Comparison of ENCODE assay signal across 15 cellular contexts in genomic region chr17:17827826-17828621, GRCh38. TPM values are rescaled to one million over a fixed set of nuclear protein-coding genes. Genes with fewer than 3 reads are reported as not detected.
DNase-seq lines count a peak whose midpoint lies in the region; ATAC-seq and TF ChIP-seq lines count a peak whose summit lies in the region.
"Had no signal": no experiment of that assay in that cellular context is flagged by ENCODE, and none has a peak within 500 bp of the region (broad histone marks: within the 10 kb centered on the region; RNA-seq: fewer than 3 reads in every experiment).

No MANE protein-coding gene starts in this region.

- CTCF ChIA-PET in Panc1 (lab: Charles Lee), result no interaction called here

- H3K9me3 Mint-ChIP-seq in activated CD4-positive, alpha-beta T cell treated with anti-CD3 and anti-CD28 coated beads, Interleukin-2, amount 10 ng/mL, durations not matched to agents 24 days and 14 days, result no peaks in the 10 kb centered on the region

- H3K4me3 ChIP-seq in Panc1 (ENCODE audit: low read depth in 2 of 2, low read length in 2 of 2) (no peak overlapping the region), esophagus (ENCODE audit: low read depth in 1 of 2, low read length in 2 of 2) (no peak overlapping the region)
- H3K4me3 ChIP-seq: adrenal gland, heart right ventricle had no signal

- BruUV-seq in Panc1 (replicated peaks; lab: Mats Ljungman, UMichigan), result no TSS peak

- H3K36me3 Mint-ChIP-seq in activated CD4-positive, alpha-beta T cell treated with anti-CD3 and anti-CD28 coated beads, Interleukin-2, amount 10 ng/mL, durations not matched to agents 24 days and 14 days (ENCODE audit: low read depth), result peaks cover 26% of the 10 kb centered on the region

- intact Hi-C loops in activated CD4-positive, alpha-beta T cell treated with anti-CD3 and anti-CD28 coated beads, Interleukin-2, amount 10 ng/mL, durations not matched to agents 24 days and 14 days (cut with micrococcal nuclease), result no loop called here
- intact Hi-C loops in Panc1 (cut with micrococcal nuclease; ENCODE audit: unreplicated experiment), result loop anchor here (10.0 kb wide), 1 partner anchor 207 kb away; the partner anchor contains the start of genes ATPAF2 and GID4

- POLR2A ChIA-PET in Panc1 (lab: Charles Lee), result interaction anchor here (1.9 to 2.6 kb wide), 2 partner anchors 8 to 10 kb away, joined by 7 to 8 read pairs; no protein-coding TSS in a partner anchor

- no peak for TF ChIP-seq CTCF in Panc1 (IDR thresholded peaks at IDR 0.05)

- H3K4me3 Mint-ChIP-seq in activated CD4-positive, alpha-beta T cell treated with anti-CD3 and anti-CD28 coated beads, Interleukin-2, amount 10 ng/mL, durations not matched to agents 24 days and 14 days, result peak overlapping the region; percentile 33

- no peaks in the 10 kb centered on the region for H3K27me3 ChIP-seq in Panc1 (ENCODE audit: control insufficient read depth, insufficient read depth, low read length)
- H3K27me3 ChIP-seq in esophagus (ENCODE audit: control insufficient read depth in 1 of 2, insufficient read depth in 2 of 2, low read length in 2 of 2), result no peaks in the 10 kb centered on the region
- H3K27me3 ChIP-seq: adrenal gland, heart right ventricle had no signal

- whole genome bisulfite sequencing in esophagus, 2 donors, result 78 to 79% methylated on average over 13 of the region's 13 CpGs

- ATAC-seq in Panc1 (no peak), GM21576 (IDR thresholded peaks at IDR 0.05; ENCODE audit: unreplicated experiment) (no peak), GM18907 (IDR thresholded peaks at IDR 0.05; ENCODE audit: unreplicated experiment) (no peak)
- ATAC-seq: heart right ventricle had no signal

- peaks cover 65% of the 10 kb centered on the region for H3K4me1 Mint-ChIP-seq in activated CD4-positive, alpha-beta T cell treated with anti-CD3 and anti-CD28 coated beads, Interleukin-2, amount 10 ng/mL, durations not matched to agents 24 days and 14 days

- H3K27ac ChIP-seq in Panc1 (ENCODE audit: low read length) (peak overlapping the region; percentile 51; the same call in 1 of the 2 replicates), esophagus (ENCODE audit: low read depth in 2 of 2, low read length in 1 of 2) (peak overlapping the region; percentile 2 to 34), substantia nigra (ENCODE audit: low read depth, low read length, poor library complexity, severe bottlenecking) (peak overlapping the region; percentile 45)
- H3K27ac ChIP-seq: heart right ventricle, VCaP had no signal

- no peaks in the 10 kb centered on the region for H3K9me3 ChIP-seq in Panc1 (ENCODE audit: control insufficient read depth, insufficient read depth, low read depth, low read length)
- H3K9me3 ChIP-seq in esophagus (ENCODE audit: control insufficient read depth in 2 of 2, insufficient read depth in 1 of 2, low read depth in 1 of 2, low read length in 1 of 2), result no peaks in the 10 kb centered on the region
- H3K9me3 ChIP-seq: adrenal gland, heart right ventricle, SK-N-SH had no signal

- H3K4me1 ChIP-seq in Panc1 (ENCODE audit: control insufficient read depth, insufficient read depth, low read length) (peaks cover 53% of the 10 kb centered on the region), esophagus (ENCODE audit: control insufficient read depth in 2 of 2, insufficient read depth in 2 of 2, low read length in 1 of 2) (peaks cover 34 to 41% of the 10 kb centered on the region in 2 donors)

- in situ Hi-C loops in Panc1 (cut with HindIII; ENCODE audit: low pct_unique_long_range_greater_than_20kb, low sequenced_read_pairs), result no loop called here

- 0 out of 2 replicates have a peak, but pooled peaks cover 2% of the 10 kb centered on the region for H3K36me3 ChIP-seq in Panc1 (ENCODE audit: control insufficient read depth, insufficient read depth, low read length)
- H3K36me3 ChIP-seq in esophagus (ENCODE audit: control insufficient read depth in 2 of 2, insufficient read depth in 2 of 2, low read length in 1 of 2), result peaks cover 0 to 4% of the 10 kb centered on the region in 2 donors
- H3K36me3 ChIP-seq: adrenal gland had no signal

- peak overlapping the region; percentile 9 for H3K27ac Mint-ChIP-seq in activated CD4-positive, alpha-beta T cell treated with anti-CD3 and anti-CD28 coated beads, Interleukin-2, amount 10 ng/mL, durations not matched to agents 24 days and 14 days

- no peaks in the 10 kb centered on the region for H3K27me3 Mint-ChIP-seq in activated CD4-positive, alpha-beta T cell treated with anti-CD3 and anti-CD28 coated beads, Interleukin-2, amount 10 ng/mL, durations not matched to agents 24 days and 14 days

- no peak for DNase-seq in activated CD4-positive, alpha-beta T cell treated with anti-CD3 and anti-CD28 coated beads, Interleukin-2, amount 10 ng/mL, durations not matched to agents 24 days and 14 days
- DNase-seq in activated CD4-positive, alpha-beta T cell treated with anti-CD3 and anti-CD28 coated beads, Interleukin-2, amount 50 U/mL, for 1 hour, result no peak
- DNase-seq in Panc1 (ENCODE audit: low read depth, low spot score), result no peak
- DNase-seq in substantia nigra (lab: John Stamatoyannopoulos, UW), result no peak
- no peak for DNase-seq in hippocampal formation (lab: John Stamatoyannopoulos, UW)
- DNase-seq: adrenal gland, erythroblast, heart right ventricle, NCI-H1048, retina, SK-N-SH had no signal

RNA-seq across cellular contexts. Expression of gene SREBF1, which starts 8.8 kb away (rescaled TPM):
- 154 and 171 TPM in 2 replicates for total RNA-seq in activated CD4-positive, alpha-beta T cell treated with anti-CD3 and anti-CD28 coated beads, Interleukin-2, amount 10 ng/mL, durations not matched to agents 24 days and 14 days
- total RNA-seq in Panc1 (2021; ENCODE audit: unreplicated experiment), result 230 TPM
- 434 TPM for polyA plus RNA-seq in Panc1 (2012; ENCODE audit: insufficient read length)
- 100 to 1,000 TPM in 1 of 2 donors, 10 to 100 TPM in 1; 95.1 to 116 TPM for polyA plus RNA-seq in esophagus
